1 cellular context compared by ENCODE assay signal in genomic region chr1:16065197-16065576, GRCh38.
TF ChIP-seq lines count a peak whose summit lies in the region.

No MANE protein-coding gene starts in this region.

TF ChIP-seq in IMR-90, 13 proteins besides CTCF, POLR2A, EP300 and RAD21:
- no peak for TF ChIP-seq RFX5 (IDR thresholded peaks at IDR 0.05; ENCODE audit: low read depth, low read length)
- TF ChIP-seq MAFK (IDR thresholded peaks at IDR 0.05; ENCODE audit: low read depth, low read length): no peak
- no peak for TF ChIP-seq MAZ (IDR thresholded peaks at IDR 0.05; ENCODE audit: borderline replicate concordance, low read depth, low read length)
- no peak for TF ChIP-seq RCOR1 (IDR thresholded peaks at IDR 0.05; ENCODE audit: insufficient replicate concordance, low read length)
- TF ChIP-seq MXI1 (IDR thresholded peaks at IDR 0.05; ENCODE audit: borderline replicate concordance, low read depth, low read length): no peak
- TF ChIP-seq SMC3 (IDR thresholded peaks at IDR 0.05; ENCODE audit: low read depth, low read length): no peak
- TF ChIP-seq USF2 (IDR thresholded peaks at IDR 0.05; ENCODE audit: low read depth, low read length): no peak
- TF ChIP-seq BHLHE40 (IDR thresholded peaks at IDR 0.05; ENCODE audit: low read depth, low read length): no peak
- TF ChIP-seq NFE2L2 (IDR thresholded peaks at IDR 0.05; ENCODE audit: low read depth, low read length): no peak
- no peak for TF ChIP-seq CHD1 (IDR thresholded peaks at IDR 0.05; ENCODE audit: low read depth, low read length)
- no peak for TF ChIP-seq ELK1 (IDR thresholded peaks at IDR 0.05; ENCODE audit: borderline replicate concordance, low read depth, low read length)
- no peak for TF ChIP-seq CEBPB (IDR thresholded peaks at IDR 0.05; ENCODE audit: low read depth, low read length)
